In genomic region chr1:41500378-41500777, GRCh38 we compare ENCODE assay signal across 11 cellular contexts. TPM values are rescaled to one million over a fixed set of nuclear protein-coding genes. Genes with fewer than 3 reads are reported as not detected.
A peak's percentile ranks its signal among the peaks of the same experiment; 100 is the strongest.
DNase-seq lines count a peak whose midpoint lies in the region; ATAC-seq, FAIRE-seq and TF ChIP-seq lines count a peak whose summit lies in the region.
"Had no signal": no experiment of that assay in that cellular context is flagged by ENCODE, and none has a peak within 500 bp of the region (broad histone marks: within the 10 kb centered on the region; RNA-seq: fewer than 3 reads in every experiment).

No MANE protein-coding gene starts in this region.

- H3K4me3 ChIP-seq in heart right ventricle: no peak overlapping the region
- no peak overlapping the region for H3K4me3 ChIP-seq in prostate gland
- no peak overlapping the region for H3K4me3 ChIP-seq in CD4-positive, alpha-beta memory T cell (ENCODE audit: low read length in 2 of 2)

- H3K36me3 ChIP-seq in heart right ventricle: no peaks in the 10 kb centered on the region
- H3K36me3 ChIP-seq in prostate gland: no peaks in the 10 kb centered on the region
- H3K36me3 ChIP-seq in CD4-positive, alpha-beta memory T cell (ENCODE audit: insufficient read depth, low read length): no peaks in the 10 kb centered on the region

- intact Hi-C loops in heart right ventricle (cut with DNase I) (loop anchor here in 1 of 10 donors (10.0 kb wide), 1 partner anchor 236 kb away; no protein-coding TSS in a partner anchor), prostate gland (cut with DNase I) (no loop called here)
- intact Hi-C loops in CD4-positive, alpha-beta memory T cell (cut with micrococcal nuclease): no loop called here

- POLR2A ChIA-PET in RWPE1 (lab: Yijun Ruan, JAX; ENCODE audit: low non-redundant PET): no interaction called here
- POLR2A ChIA-PET in CD4-positive, alpha-beta memory T cell (lab: Charles Lee; ENCODE audit: partially characterized antibody): no interaction called here

- CTCF ChIA-PET in RWPE1 (lab: Yijun Ruan, JAX): no interaction called here
- CTCF ChIA-PET in CD4-positive, alpha-beta memory T cell (lab: Charles Lee; ENCODE audit: partially characterized antibody): interaction anchor here (1.1 kb wide), 1 partner anchor 15 kb away, joined by 3 read pairs; no protein-coding TSS in a partner anchor

- H3K4me3 Mint-ChIP-seq in CD4-positive, alpha-beta memory T cell: no peak overlapping the region
- H3K4me3 Mint-ChIP-seq: activated naive CD4-positive, alpha-beta T cell treated with anti-CD3 and anti-CD28 coated beads, Interleukin-2, amount 50 U/mL, for 24 hours had no signal

- no peaks in the 10 kb centered on the region for H3K9me3 ChIP-seq in heart right ventricle
- H3K9me3 ChIP-seq in prostate gland: no peaks in the 10 kb centered on the region
- H3K9me3 ChIP-seq in CD4-positive, alpha-beta memory T cell (ENCODE audit: control insufficient read depth in 1 of 2, low read length in 2 of 2): no peaks in the 10 kb centered on the region

- peaks cover 0 to 2% (median 0%) of the 10 kb centered on the region in 8 donors for H3K9me3 Mint-ChIP-seq in CD4-positive, alpha-beta memory T cell
- H3K9me3 Mint-ChIP-seq: activated naive CD4-positive, alpha-beta T cell treated with anti-CD3 and anti-CD28 coated beads, Interleukin-2, amount 50 U/mL, for 24 hours had no signal

- no peak overlapping the region for H3K27ac Mint-ChIP-seq in CD4-positive, alpha-beta memory T cell
- H3K27ac Mint-ChIP-seq: activated naive CD4-positive, alpha-beta T cell treated with anti-CD3 and anti-CD28 coated beads, Interleukin-2, amount 50 U/mL, for 24 hours had no signal

- no peak for FAIRE-seq in GM19239 (lab: Jason Lieb, UNC)

- H3K27me3 Mint-ChIP-seq in CD4-positive, alpha-beta memory T cell: peaks cover 9 to 10% of the 10 kb centered on the region in 2 donors

- TF ChIP-seq CTCF in RWPE1 (conservative IDR thresholded peaks at IDR 0.05; ENCODE audit: low read depth): no peak
- TF ChIP-seq CTCF in heart right ventricle (IDR thresholded peaks at IDR 0.05): no peak
- TF ChIP-seq CTCF in prostate gland (IDR thresholded peaks at IDR 0.05): peak in 1 of 4 experiments; percentile 25

- peak; percentile 96 for DNase-seq in DMS53 (lab: John Stamatoyannopoulos, UW)
- DNase-seq in RWPE1 (ENCODE audit: low spot score): peak; percentile 96
- DNase-seq in heart right ventricle: peak in 1 of 2 donors; percentile 57
- DNase-seq in prostate gland (ENCODE audit: low spot score): peak; percentile 98
- DNase-seq in CD4-positive, alpha-beta memory T cell: no peak
- no peak for DNase-seq in GM19239 (ENCODE audit: insufficient read length, low spot score)
- DNase-seq: erythroblast had no signal

- H3K27ac ChIP-seq in RWPE1 (peak overlapping the region; percentile 93), heart right ventricle (peak overlapping the region in 7 of 10 donors; percentile 48 to 97 (median 93)), prostate gland (peak overlapping the region; percentile 76 to 89)
- no peak overlapping the region for H3K27ac ChIP-seq in CD4-positive, alpha-beta memory T cell (ENCODE audit: low read depth, low read length)

- ATAC-seq in heart right ventricle (peak in 6 of 8 donors; percentile 30 to 50 (median 34)), HG03571 (IDR thresholded peaks at IDR 0.05; ENCODE audit: unreplicated experiment) (no peak), HG02852 (IDR thresholded peaks at IDR 0.05; ENCODE audit: unreplicated experiment) (no peak)

- H3K27me3 ChIP-seq in heart right ventricle: peaks cover 0 to 15% (median 0%) of the 10 kb centered on the region in 7 donors
- no peaks in the 10 kb centered on the region for H3K27me3 ChIP-seq in prostate gland (replicated peaks; ENCODE audit: insufficient read depth)
- H3K27me3 ChIP-seq in CD4-positive, alpha-beta memory T cell (ENCODE audit: insufficient read depth, low read length): peaks cover 1% of the 10 kb centered on the region

- H3K36me3 Mint-ChIP-seq in CD4-positive, alpha-beta memory T cell: no peaks in the 10 kb centered on the region
- H3K36me3 Mint-ChIP-seq: activated naive CD4-positive, alpha-beta T cell treated with anti-CD3 and anti-CD28 coated beads, Interleukin-2, amount 50 U/mL, for 24 hours had no signal

- H3K4me1 ChIP-seq in heart right ventricle (peaks cover 17 to 71% (median 49%) of the 10 kb centered on the region in 9 donors), prostate gland (replicated peaks) (peaks cover 42% of the 10 kb centered on the region)
- no peaks in the 10 kb centered on the region for H3K4me1 ChIP-seq in CD4-positive, alpha-beta memory T cell (ENCODE audit: insufficient read depth, low read length)

- WGBS in heart right ventricle, 2 donors: 58 to 68% methylated on average over 10 of the region's 10 CpGs
- WGBS in prostate gland: 43% methylated on average over 10 of the region's 10 CpGs

- peak; percentile 26 for TF ChIP-seq POLR2A in prostate gland (IDR thresholded peaks at IDR 0.05)

- peaks cover 0 to 12% (median 4%) of the 10 kb centered on the region in 4 donors for H3K4me1 Mint-ChIP-seq in CD4-positive, alpha-beta memory T cell

RNA-seq across cellular contexts. Expression of gene EDN2, which starts 15.9 kb away (rescaled TPM):
- total RNA-seq in heart right ventricle (1 to 10 TPM in 3 of 10 donors, under 1 TPM in 3, not detected in 4; 0.30 to 8.5 (median 0.96) TPM), prostate gland (10 to 100 TPM in 1 of 2 donors, 1 to 10 TPM in 1; 2.6 to 12.6 TPM)
- polyA plus RNA-seq in heart right ventricle: 1 to 10 TPM in 1 of 2 donors, not detected in 1; 2.0 TPM
- total RNA-seq in CD4-positive, alpha-beta memory T cell: not detected
- polyA plus RNA-seq in CD4-positive, alpha-beta memory T cell: not detected
- total RNA-seq: liver had no signal

Comparison
In these comparisons a context has a peak if more than half of its experiments do, and no peak if none do; other contexts are left out.
1. DNase-seq: peak in DMS53 (single experiment), RWPE1 (single experiment) and prostate gland (single experiment); none in CD4-positive, alpha-beta memory T cell (0 of 5) and GM19239 (single experiment).
2. ATAC-seq: peak in heart right ventricle (6 of 8); none in HG03571 (single experiment) and HG02852 (single experiment).